ENCODE assay signal across 19 cellular contexts in the genomic region with DNA sequence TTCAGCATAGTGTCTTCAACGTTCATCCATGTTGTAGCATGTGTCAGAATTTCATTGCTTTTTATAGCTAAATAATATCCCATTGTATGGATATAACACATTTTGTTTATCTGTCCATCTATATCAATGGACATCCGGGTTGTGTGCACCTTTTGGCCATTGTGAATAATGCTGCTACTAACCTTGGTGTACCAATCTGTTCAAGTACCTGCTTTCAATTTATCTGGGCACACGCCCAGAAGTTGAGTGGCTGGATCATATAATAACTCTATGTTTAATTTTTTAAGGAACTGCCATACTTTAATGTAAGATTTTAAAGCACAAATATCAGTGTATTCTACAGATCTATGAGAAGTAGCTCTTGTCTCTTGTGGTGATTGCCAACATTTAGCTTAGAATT.
"Had no signal": no experiment of that assay in that cellular context is flagged by ENCODE, and none has a peak within 500 bp of the region (broad histone marks: within the 10 kb centered on the region; RNA-seq: fewer than 3 reads in every experiment).

No MANE protein-coding gene starts in this region.

- H3K27me3 ChIP-seq: breast epithelium, sigmoid colon, stomach had no signal

- H3K27me3 Mint-ChIP-seq: activated naive CD8-positive, alpha-beta T cell treated with anti-CD3 and anti-CD28 coated beads for 36 hours had no signal

- H3K36me3 ChIP-seq: breast epithelium, lower lobe of right lung, sigmoid colon, stomach, thoracic aorta had no signal

- H3K4me3 Mint-ChIP-seq: activated naive CD8-positive, alpha-beta T cell treated with anti-CD3 and anti-CD28 coated beads for 36 hours; activated T-helper 1 cell treated with anti-CD3 and anti-CD28 coated beads, Interleukin-12 subunit alpha, Interleukin-12 subunit beta, Interleukin-2, Interleukin-4 antibody, amounts not matched to agents 30 ng/mL and 10 ng/mL and 1 ng/mL, durations not matched to agents 14 hours and 24 hours and 36 hours; immature natural killer cell; mesothelial cell of epicardium; neural crest cell had no signal

- H3K4me1 ChIP-seq: breast epithelium had no signal

- H3K9me3 ChIP-seq: breast epithelium, lower lobe of right lung, sigmoid colon, stomach, thoracic aorta had no signal

- H3K4me3 ChIP-seq: breast epithelium, lower lobe of right lung, sigmoid colon, stomach, thoracic aorta had no signal

- DNase-seq: activated naive CD8-positive, alpha-beta T cell treated with anti-CD3 and anti-CD28 coated beads for 36 hours; cerebellar nuclear complex; dermis blood vessel endothelial cell; foreskin melanocyte; immature natural killer cell; left cardiac atrium; lower lobe of right lung; sigmoid colon; stimulated activated CD4-positive, alpha-beta T cell treated with anti-CD3 and anti-CD28 coated beads, Interleukin-12 subunit alpha, Interleukin-12 subunit beta, amount 100 ng/mL, for 4 hours; stimulated activated CD4-positive, alpha-beta T cell treated with anti-CD3 and anti-CD28 coated beads, Interleukin-2, amount 100 ng/mL, for 24 hours; stomach; T-helper 9 cell had no signal

- H3K27ac Mint-ChIP-seq: activated naive CD8-positive, alpha-beta T cell treated with anti-CD3 and anti-CD28 coated beads for 36 hours; activated T-helper 1 cell treated with anti-CD3 and anti-CD28 coated beads, Interleukin-12 subunit alpha, Interleukin-12 subunit beta, Interleukin-2, Interleukin-4 antibody, amounts not matched to agents 30 ng/mL and 10 ng/mL and 1 ng/mL, durations not matched to agents 14 hours and 24 hours and 36 hours had no signal

- ATAC-seq: activated CD4-positive, CD25-positive, alpha-beta regulatory T cell treated with anti-CD3 and anti-CD28 coated beads, Interleukin-2, amount 50 U/mL, for 24 hours had no signal

- H3K27ac ChIP-seq: breast epithelium, epithelial cell of prostate, lower lobe of right lung, sigmoid colon, stomach, thoracic aorta had no signal
